2 cellular contexts compared by ENCODE assay signal in the genomic region with DNA sequence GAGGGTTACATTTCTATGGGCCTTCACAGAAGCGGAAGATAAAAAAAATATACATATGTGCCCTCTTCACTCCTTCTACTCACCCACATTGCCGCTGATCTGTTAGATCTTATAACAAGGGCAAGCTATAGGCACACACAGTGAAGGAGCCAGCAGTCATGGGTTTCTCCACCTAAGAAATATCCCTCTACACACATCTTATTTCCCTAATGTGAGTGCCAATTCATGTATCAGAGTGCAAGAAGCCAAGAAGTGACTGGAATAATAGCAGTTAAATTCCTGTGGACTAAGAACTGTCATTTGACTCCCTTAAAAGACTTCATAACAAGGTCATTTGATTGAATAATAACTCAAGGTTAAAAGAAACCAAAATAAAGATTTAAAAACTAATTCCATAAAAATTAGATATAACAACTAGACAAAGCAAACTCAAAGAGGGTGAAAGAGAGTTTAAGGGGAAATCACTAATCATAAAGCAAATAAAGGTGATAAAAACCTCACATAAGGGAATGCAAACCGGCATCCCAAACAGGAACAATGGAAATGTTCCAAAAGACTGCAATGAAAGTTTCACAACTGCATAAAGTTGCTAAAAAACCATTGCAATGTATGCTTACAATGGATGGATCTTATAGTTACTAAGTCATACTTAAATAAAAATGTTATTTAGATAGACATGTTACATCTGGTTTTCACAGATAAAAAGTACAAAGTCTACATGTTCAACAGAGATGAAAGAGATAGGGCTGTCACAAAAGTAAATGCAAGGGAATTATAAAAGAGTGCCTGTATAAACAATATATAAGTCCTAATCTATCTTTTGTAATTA.
TF ChIP-seq lines count a peak whose summit lies in the region.

No MANE protein-coding gene starts in this region.

TF ChIP-seq in SK-N-SH treated with all-trans-retinoic acid at 6 μM for 48 hours, 23 proteins besides CTCF, POLR2A, EP300 and RAD21 (continued from another document):
- TF ChIP-seq, protein P1, sequence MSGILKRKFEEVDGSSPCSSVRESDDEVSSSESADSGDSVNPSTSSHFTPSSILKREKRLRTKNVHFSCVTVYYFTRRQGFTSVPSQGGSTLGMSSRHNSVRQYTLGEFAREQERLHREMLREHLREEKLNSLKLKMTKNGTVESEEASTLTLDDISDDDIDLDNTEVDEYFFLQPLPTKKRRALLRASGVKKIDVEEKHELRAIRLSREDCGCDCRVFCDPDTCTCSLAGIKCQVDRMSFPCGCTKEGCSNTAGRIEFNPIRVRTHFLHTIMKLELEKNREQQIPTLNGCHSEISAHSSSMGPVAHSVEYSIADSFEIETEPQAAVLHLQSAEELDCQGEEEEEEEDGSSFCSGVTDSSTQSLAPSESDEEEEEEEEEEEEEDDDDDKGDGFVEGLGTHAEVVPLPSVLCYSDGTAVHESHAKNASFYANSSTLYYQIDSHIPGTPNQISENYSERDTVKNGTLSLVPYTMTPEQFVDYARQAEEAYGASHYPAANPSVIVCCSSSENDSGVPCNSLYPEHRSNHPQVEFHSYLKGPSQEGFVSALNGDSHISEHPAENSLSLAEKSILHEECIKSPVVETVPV (CRISPR knock-in tag; IDR thresholded peaks at IDR 0.05) = no peak
- TF ChIP-seq ZFP3 (CRISPR knock-in tag; IDR thresholded peaks at IDR 0.05) (no peak), GLIS3 (CRISPR knock-in tag; IDR thresholded peaks at IDR 0.05) (no peak), ISL1 (CRISPR knock-in tag; IDR thresholded peaks at IDR 0.05) (no peak), ZFP30 (CRISPR knock-in tag; IDR thresholded peaks at IDR 0.05) (no peak), ZNF70 (CRISPR knock-in tag; IDR thresholded peaks at IDR 0.05) (no peak), RARB (CRISPR knock-in tag; IDR thresholded peaks at IDR 0.05) (no peak)
- TF ChIP-seq, protein P2, sequence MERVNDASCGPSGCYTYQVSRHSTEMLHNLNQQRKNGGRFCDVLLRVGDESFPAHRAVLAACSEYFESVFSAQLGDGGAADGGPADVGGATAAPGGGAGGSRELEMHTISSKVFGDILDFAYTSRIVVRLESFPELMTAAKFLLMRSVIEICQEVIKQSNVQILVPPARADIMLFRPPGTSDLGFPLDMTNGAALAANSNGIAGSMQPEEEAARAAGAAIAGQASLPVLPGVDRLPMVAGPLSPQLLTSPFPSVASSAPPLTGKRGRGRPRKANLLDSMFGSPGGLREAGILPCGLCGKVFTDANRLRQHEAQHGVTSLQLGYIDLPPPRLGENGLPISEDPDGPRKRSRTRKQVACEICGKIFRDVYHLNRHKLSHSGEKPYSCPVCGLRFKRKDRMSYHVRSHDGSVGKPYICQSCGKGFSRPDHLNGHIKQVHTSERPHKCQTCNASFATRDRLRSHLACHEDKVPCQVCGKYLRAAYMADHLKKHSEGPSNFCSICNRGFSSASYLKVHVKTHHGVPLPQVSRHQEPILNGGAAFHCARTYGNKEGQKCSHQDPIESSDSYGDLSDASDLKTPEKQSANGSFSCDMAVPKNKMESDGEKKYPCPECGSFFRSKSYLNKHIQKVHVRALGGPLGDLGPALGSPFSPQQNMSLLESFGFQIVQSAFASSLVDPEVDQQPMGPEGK (CRISPR knock-in tag; IDR thresholded peaks at IDR 0.05; ENCODE audit: borderline replicate concordance) = no peak

TF ChIP-seq in SK-N-SH, 30 proteins besides CTCF, POLR2A, EP300 and RAD21 (continued from another document):
- TF ChIP-seq, protein P3, sequence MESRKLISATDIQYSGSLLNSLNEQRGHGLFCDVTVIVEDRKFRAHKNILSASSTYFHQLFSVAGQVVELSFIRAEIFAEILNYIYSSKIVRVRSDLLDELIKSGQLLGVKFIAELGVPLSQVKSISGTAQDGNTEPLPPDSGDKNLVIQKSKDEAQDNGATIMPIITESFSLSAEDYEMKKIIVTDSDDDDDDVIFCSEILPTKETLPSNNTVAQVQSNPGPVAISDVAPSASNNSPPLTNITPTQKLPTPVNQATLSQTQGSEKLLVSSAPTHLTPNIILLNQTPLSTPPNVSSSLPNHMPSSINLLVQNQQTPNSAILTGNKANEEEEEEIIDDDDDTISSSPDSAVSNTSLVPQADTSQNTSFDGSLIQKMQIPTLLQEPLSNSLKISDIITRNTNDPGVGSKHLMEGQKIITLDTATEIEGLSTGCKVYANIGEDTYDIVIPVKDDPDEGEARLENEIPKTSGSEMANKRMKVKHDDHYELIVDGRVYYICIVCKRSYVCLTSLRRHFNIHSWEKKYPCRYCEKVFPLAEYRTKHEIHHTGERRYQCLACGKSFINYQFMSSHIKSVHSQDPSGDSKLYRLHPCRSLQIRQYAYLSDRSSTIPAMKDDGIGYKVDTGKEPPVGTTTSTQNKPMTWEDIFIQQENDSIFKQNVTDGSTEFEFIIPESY (IDR thresholded peaks at IDR 0.05; ENCODE audit: borderline replicate concordance, low read depth) = no peak
- TF ChIP-seq FOXM1 (IDR thresholded peaks at IDR 0.05; ENCODE audit: low read depth) = no peak
- no peak for TF ChIP-seq SIN3A (IDR thresholded peaks at IDR 0.05; ENCODE audit: borderline replicate concordance, low read depth, low read length)
- TF ChIP-seq RFX5 (IDR thresholded peaks at IDR 0.05; ENCODE audit: low read length) = no peak
- TF ChIP-seq ELF1 (IDR thresholded peaks at IDR 0.05) = no peak
